8 cellular contexts compared by ENCODE assay signal in the genomic region with DNA sequence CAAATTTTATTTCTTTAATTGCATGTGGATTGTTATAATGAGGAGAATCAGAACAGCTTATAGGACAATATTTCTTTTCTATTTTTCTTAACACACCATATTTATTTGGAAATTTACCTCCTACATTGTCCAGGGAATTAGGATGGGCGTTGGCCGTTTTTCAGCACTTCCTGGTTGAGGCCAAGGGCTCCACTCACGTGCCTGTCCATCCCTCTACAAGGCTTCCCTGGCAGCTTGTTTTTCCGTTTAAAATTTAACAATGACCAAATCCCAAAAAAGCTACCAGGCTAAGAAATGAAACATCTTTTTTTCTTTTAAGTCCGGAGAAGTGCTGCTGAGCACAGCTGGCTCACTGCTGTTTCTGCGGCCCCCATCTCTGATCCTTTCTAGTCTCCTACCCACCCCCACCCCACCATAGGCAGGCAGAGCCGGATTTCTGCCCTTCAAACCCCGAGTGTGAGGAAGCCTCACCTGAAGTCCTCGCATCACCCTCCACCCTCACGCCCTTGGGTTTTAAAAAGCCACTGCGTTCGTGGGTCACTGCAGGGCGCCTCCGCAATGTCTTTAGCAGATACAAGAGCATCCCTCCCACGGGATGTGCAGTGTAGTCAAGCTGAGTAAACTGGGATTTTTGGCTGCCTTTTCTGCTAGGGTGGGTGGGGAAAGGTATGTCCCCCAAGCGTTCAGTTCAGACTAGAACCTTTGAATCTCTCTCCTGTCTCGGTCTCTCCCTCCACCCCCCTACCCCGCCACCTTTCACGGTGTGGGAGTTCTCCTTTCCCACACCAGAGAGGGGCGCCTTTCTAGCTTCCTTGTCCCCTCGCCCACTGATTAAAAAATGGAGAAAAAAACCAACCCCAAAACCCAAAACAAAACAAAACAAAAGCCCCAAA. TPM values are rescaled to one million over a fixed set of nuclear protein-coding genes. Genes with fewer than 3 reads are reported as not detected.
A peak's percentile ranks its signal among the peaks of the same experiment; 100 is the strongest.
DNase-seq lines count a peak whose midpoint lies in the region; ATAC-seq, FAIRE-seq and TF ChIP-seq lines count a peak whose summit lies in the region.

No MANE protein-coding gene starts in this region.

- no peaks in the 10 kb centered on the region for H3K9me1 ChIP-seq in keratinocyte (ENCODE audit: control insufficient read depth, extremely low read depth, insufficient read depth, low read length)

- TF ChIP-seq CTCF in BE2C (IDR thresholded peaks at IDR 0.05; ENCODE audit: low read depth, low read length) (no peak; the same call in 1 of the 2 replicates), NB4 (IDR thresholded peaks at IDR 0.05; ENCODE audit: low read depth, low read length) (peak; percentile 20), mammary epithelial cell (conservative IDR thresholded peaks at IDR 0.05 in 1 of 2, IDR thresholded peaks at IDR 0.05 in 1 of 2; ENCODE audit: extremely low read depth in 1 of 2, insufficient read depth in 1 of 2, low read depth in 1 of 2, low read length in 2 of 2) (no peak), keratinocyte (optimal IDR thresholded peaks at IDR 0.05 in 1 of 3, IDR thresholded peaks at IDR 0.05 in 1 of 3, conservative IDR thresholded peaks at IDR 0.05 in 1 of 3; ENCODE audit: extremely low read depth in 1 of 3, insufficient read depth in 2 of 3, low read length in 3 of 3) (no peak)

- H4K20me1 ChIP-seq in mammary epithelial cell (ENCODE audit: insufficient read depth, low read length) (no peaks in the 10 kb centered on the region), keratinocyte (ENCODE audit: control insufficient read depth, extremely low read depth, insufficient read depth, low read length) (no peaks in the 10 kb centered on the region)

- H3K9me3 ChIP-seq in BE2C (no peaks in the 10 kb centered on the region), mammary epithelial cell (replicated peaks; ENCODE audit: insufficient read depth, low read length) (no peaks in the 10 kb centered on the region), keratinocyte (ENCODE audit: control insufficient read depth, low read depth, low read length) (no peaks in the 10 kb centered on the region)

- H3K36me3 ChIP-seq in BE2C (no peaks in the 10 kb centered on the region), mammary epithelial cell (ENCODE audit: insufficient read depth, low read length) (no peaks in the 10 kb centered on the region), keratinocyte (ENCODE audit: control insufficient read depth in 2 of 2, extremely low read depth in 1 of 2, insufficient read depth in 2 of 2, low read length in 2 of 2) (no peaks in the 10 kb centered on the region)

- ATAC-seq in GM18868 (IDR thresholded peaks at IDR 0.05; ENCODE audit: unreplicated experiment) (peak; percentile 13), HG03442 (IDR thresholded peaks at IDR 0.05; ENCODE audit: unreplicated experiment) (no peak)

- intact Hi-C loops in mammary epithelial cell (cut with micrococcal nuclease) = no loop called here

- TSS peak; percentile 40 for BruUV-seq in mammary epithelial cell (replicated peaks; lab: Mats Ljungman, UMichigan)

- H2AFZ ChIP-seq in mammary epithelial cell (ENCODE audit: low read depth, low read length) = peak overlapping the region; percentile 98
- peak overlapping the region; percentile 96 for H2AFZ ChIP-seq in keratinocyte (ENCODE audit: control insufficient read depth, low read length)

- H3K9ac ChIP-seq in mammary epithelial cell (ENCODE audit: insufficient read depth, low read length) (peak overlapping the region; percentile 88), keratinocyte (ENCODE audit: control insufficient read depth, extremely low read depth, insufficient read depth, low read length) (peak overlapping the region; percentile 86)

- H3K79me2 ChIP-seq in mammary epithelial cell (ENCODE audit: insufficient read depth, low read length) (peaks cover 6% of the 10 kb centered on the region), keratinocyte (ENCODE audit: control insufficient read depth, insufficient read depth, low read length) (no peaks in the 10 kb centered on the region)

- H3K27me3 ChIP-seq in BE2C = no peaks in the 10 kb centered on the region
- no peaks in the 10 kb centered on the region for H3K27me3 ChIP-seq in mammary epithelial cell (ENCODE audit: insufficient read depth, low read length)
- no peaks in the 10 kb centered on the region for H3K27me3 ChIP-seq in keratinocyte (ENCODE audit: control insufficient read depth, extremely low read depth, insufficient read depth, low read length)

- dilution Hi-C loops in mammary epithelial cell (cut with HindIII; ENCODE audit: low sequenced_read_pairs) (no loop called here), keratinocyte (cut with MboI; ENCODE audit: extremely low pct_ligation_motif_present, low sequenced_read_pairs) (no loop called here)

- H3K4me2 ChIP-seq in mammary epithelial cell (ENCODE audit: insufficient read depth, low read depth, low read length) (peak overlapping the region; percentile 97), keratinocyte (ENCODE audit: control insufficient read depth, extremely low read depth, insufficient read depth, low read depth, low read length) (peak overlapping the region; percentile 87)

- DNase-seq in BE2C (peak; percentile 42), NB4 (ENCODE audit: low read depth) (peak; percentile 66), mammary epithelial cell (peak; percentile 5), keratinocyte (ENCODE audit: low read depth, low spot score) (no peak), NCI-H748 treated with DMSO at 0.1 percent for 48 hours (lab: John Stamatoyannopoulos, UW) (no peak)
- DNase-seq in stimulated activated CD4-positive, alpha-beta T cell treated with anti-CD3 and anti-CD28 coated beads, Interleukin-4, amount 100 ng/mL, for 24 hours = peak; percentile 12

- in situ Hi-C loops in mammary epithelial cell (cut with MboI; ENCODE audit: low sequenced_read_pairs in 2 of 2) = no loop called here

- no peak for FAIRE-seq in keratinocyte (lab: Jason Lieb, UNC)

- no peak for TF ChIP-seq POLR2A in NB4 (IDR thresholded peaks at IDR 0.05; ENCODE audit: extremely low read depth, insufficient read length)

- CTCF ChIA-PET in mammary epithelial cell (lab: Charles Lee; ENCODE audit: low non-redundant PET) = no interaction called here

- under 1% methylated on average over 17 of the region's 21 CpGs for WGBS in mammary epithelial cell (ENCODE audit: low coverage, missing lambda C conversion rate)

- H3K4me1 ChIP-seq in BE2C (peaks cover 22% of the 10 kb centered on the region), mammary epithelial cell (ENCODE audit: insufficient read depth, low read length) (peaks cover 16% of the 10 kb centered on the region), keratinocyte (ENCODE audit: control insufficient read depth, extremely low read depth, insufficient read depth, low read length) (peaks cover 13% of the 10 kb centered on the region)

- H3K27ac ChIP-seq in mammary epithelial cell (ENCODE audit: insufficient read depth, low read depth, low read length) (peak overlapping the region; percentile 66), keratinocyte (ENCODE audit: control insufficient read depth, insufficient read depth, low read length) (peak overlapping the region; percentile 76)

- H3K4me3 ChIP-seq in BE2C (ENCODE audit: low read depth, low read length) = peak overlapping the region; percentile 85
- H3K4me3 ChIP-seq in NB4 (ENCODE audit: low read depth, low read length) = peak overlapping the region; percentile 84
- H3K4me3 ChIP-seq in mammary epithelial cell (replicated peaks in 1 of 3; ENCODE audit: insufficient read depth in 1 of 3, low read depth in 2 of 3, low read length in 3 of 3) = peak overlapping the region; percentile 67 to 74 (median 70)
- H3K4me3 ChIP-seq in keratinocyte (ENCODE audit: control insufficient read depth in 2 of 3, extremely low read depth in 1 of 3, insufficient read depth in 2 of 3, low read depth in 1 of 3, low read length in 3 of 3) = peak overlapping the region; percentile 52 to 90 (median 82)

RNA-seq across cellular contexts. Expression of a gene that starts 0.8 kb away (rescaled TPM):
- 116 TPM for polyA plus RNA-seq in BE2C (2012; ENCODE audit: insufficient read depth, insufficient read length, low read depth)
- total RNA-seq in mammary epithelial cell = 1 to 10 TPM; 4.0 to 8.9 TPM
- polyA plus RNA-seq in mammary epithelial cell (9.4 TPM), keratinocyte (6.2 to 9.2 TPM (median 6.3 TPM) in 3 replicates)
- polyA minus RNA-seq in mammary epithelial cell (20.0 TPM), keratinocyte (3.5 to 16.0 TPM (median 8.8 TPM) in 3 replicates)
- polyA plus RNA-seq in keratinocyte (2011; ENCODE audit: low read depth) = not detected
- polyA plus RNA-seq in keratinocyte (2011; cell fraction: cytosol; rRNA removed) = 3.8 and 7.9 TPM in 2 replicates
- polyA plus RNA-seq in keratinocyte (2011; cell fraction: nucleus; rRNA removed) = 6.2 and 9.3 TPM in 2 replicates
- polyA plus RNA-seq in keratinocyte (2012; ENCODE audit: low replicate concordance) = 0.61 and 6.0 TPM in 2 replicates
- polyA minus RNA-seq in keratinocyte (2011; cell fraction: cytosol; rRNA and poly(A)+ RNA removed) = 15.2 TPM
- polyA minus RNA-seq in keratinocyte (2011; cell fraction: nucleus; rRNA and poly(A)+ RNA removed) = 4.5 and 8.7 TPM in 2 replicates

Comparison
In these comparisons a context has a peak if more than half of its experiments do, and no peak if none do; other contexts are left out.
1. DNase-seq: peak in BE2C (single experiment), NB4 (single experiment), mammary epithelial cell (single experiment) and stimulated activated CD4-positive, alpha-beta T cell treated with anti-CD3 and anti-CD28 coated beads, Interleukin-4, amount 100 ng/mL, for 24 hours (single experiment); none in keratinocyte (single experiment) and NCI-H748 treated with DMSO at 0.1 percent for 48 hours (single experiment).
2. Peak in every context shown above with its lines, with median percentiles within 50 percentile points of each other: H3K4me3 ChIP-seq.